ENCODE assay signal across 9 cellular contexts in genomic region chr1:205438213-205439158, GRCh38. TPM values are rescaled to one million over a fixed set of nuclear protein-coding genes. Genes with fewer than 3 reads are reported as not detected.
DNase-seq lines count a peak whose midpoint lies in the region; ATAC-seq and TF ChIP-seq lines count a peak whose summit lies in the region.
"Had no signal": no experiment of that assay in that cellular context is flagged by ENCODE, and none has a peak within 500 bp of the region (broad histone marks: within the 10 kb centered on the region; RNA-seq: fewer than 3 reads in every experiment).

No MANE protein-coding gene starts in this region.

- H3K27me3 ChIP-seq in cardiac muscle cell = no peaks in the 10 kb centered on the region

- ATAC-seq in HG03196 (IDR thresholded peaks at IDR 0.05; ENCODE audit: unreplicated experiment) = no peak
- no peak for ATAC-seq in GM21786 (IDR thresholded peaks at IDR 0.05; ENCODE audit: unreplicated experiment)
- ATAC-seq in HG03108 (IDR thresholded peaks at IDR 0.05; ENCODE audit: unreplicated experiment) = no peak

- DNase-seq in DMS79 (lab: John Stamatoyannopoulos, UW) (peak; percentile 47), NCI-H1092 (lab: John Stamatoyannopoulos, UW) (peak; percentile 90), UCSD-AML1 (lab: John Stamatoyannopoulos, UW; ENCODE audit: unreplicated experiment) (peak; percentile 29), cardiac muscle cell (ENCODE audit: low read depth in 1 of 2, low spot score in 1 of 2) (peak; percentile 83 to 88), retina (peak; percentile 62)

- peaks cover 31% of the 10 kb centered on the region for H3K4me1 ChIP-seq in cardiac muscle cell (ENCODE audit: low read depth)

- no peak overlapping the region for H3K27ac ChIP-seq in cardiac muscle cell
- H3K27ac ChIP-seq: PC-9 had no signal

- no peaks in the 10 kb centered on the region for H3K9me3 ChIP-seq in cardiac muscle cell (ENCODE audit: low read depth)

- H3K36me3 ChIP-seq in cardiac muscle cell = no peaks in the 10 kb centered on the region

- H3K4me3 ChIP-seq in cardiac muscle cell = no peak overlapping the region
- H3K4me3 ChIP-seq: PC-9 had no signal

- peak; percentile 62 for TF ChIP-seq CTCF in cardiac muscle cell (IDR thresholded peaks at IDR 0.05; ENCODE audit: low read depth, low read length)

RNA-seq across cellular contexts. Expression of gene LEMD1, which starts 16.6 kb away (rescaled TPM):
- total RNA-seq in cardiac muscle cell = not detected in 2 replicates
- polyA plus RNA-seq in cardiac muscle cell = not detected in 2 replicates

RNA-seq across cellular contexts. Expression of gene BLACAT1, which starts 17.4 kb away (rescaled TPM):
- total RNA-seq in cardiac muscle cell = 0.56 and 0.66 TPM in 2 replicates
- 0.86 TPM in 1 of 2 replicates, not detected in the other for polyA plus RNA-seq in cardiac muscle cell

Comparison
In these comparisons a context has a peak if more than half of its experiments do, and no peak if none do; other contexts are left out.
1. DNase-seq: peak in every context shown above with its lines; median percentile 90 in NCI-H1092; 86 in cardiac muscle cell; 62 in retina; 47 in DMS79; 29 in UCSD-AML1.